In genomic region chr7:26863504-26864308, GRCh38 we compare ENCODE assay signal across 8 cellular contexts. TPM values are rescaled to one million over a fixed set of nuclear protein-coding genes. Genes with fewer than 3 reads are reported as not detected.
DNase-seq lines count a peak whose midpoint lies in the region; ATAC-seq, FAIRE-seq and TF ChIP-seq lines count a peak whose summit lies in the region.

No MANE protein-coding gene starts in this region.

- WGBS in ectodermal cell, 2 experiments, result 5 to 8% methylated on average over 15 to 17 of the region's 17 CpGs

- H3K4me1 ChIP-seq in ectodermal cell (ENCODE audit: control insufficient read depth, insufficient read depth, low read length) (no peaks in the 10 kb centered on the region), mucosa of descending colon (ENCODE audit: low read depth) (peaks cover 24% of the 10 kb centered on the region), upper lobe of right lung (peaks cover 14% of the 10 kb centered on the region)

- ATAC-seq in HG03342 (IDR thresholded peaks at IDR 0.05; ENCODE audit: unreplicated experiment), result peak; percentile 33
- peak; percentile 56 for ATAC-seq in mucosa of descending colon
- peak; percentile 1 for ATAC-seq in upper lobe of right lung

- H3K36me3 ChIP-seq in ectodermal cell (ENCODE audit: control insufficient read depth, insufficient read depth, low read length) (no peaks in the 10 kb centered on the region), mucosa of descending colon (ENCODE audit: low read depth) (no peaks in the 10 kb centered on the region), upper lobe of right lung (no peaks in the 10 kb centered on the region)

- intact Hi-C loops in mucosa of descending colon (cut with DNase I, micrococcal nuclease) (loop anchor here in 1 of 2 donors (10.0 kb wide), 1 partner anchor 231 kb away; the partner anchor contains the start of gene HOXA1), upper lobe of right lung (cut with DNase I) (no loop called here)

- no peak for TF ChIP-seq POLR2A in GM12891 (IDR thresholded peaks at IDR 0.05; ENCODE audit: low read depth, low read length)

- TF ChIP-seq CTCF in AG10803 (conservative IDR thresholded peaks at IDR 0.05; ENCODE audit: low read length) (no peak), mucosa of descending colon (IDR thresholded peaks at IDR 0.05) (no peak), upper lobe of right lung (IDR thresholded peaks at IDR 0.05) (no peak)

- DNase-seq in AG10803 (ENCODE audit: low read depth), result peak; percentile 53
- no peak for DNase-seq in GM12891 (ENCODE audit: insufficient read length, low spot score)
- DNase-seq in SW480 (ENCODE audit: low spot score), result peak; percentile 86
- peak in 1 of 3 donors; percentile 78 for DNase-seq in mucosa of descending colon
- no peak for DNase-seq in upper lobe of right lung
- no peak for DNase-seq in AG08396 (ENCODE audit: low spot score)

- H3K27me3 ChIP-seq in ectodermal cell (ENCODE audit: control insufficient read depth, insufficient read depth, low read length, poor library complexity, severe bottlenecking) (peaks cover 53% of the 10 kb centered on the region), upper lobe of right lung (no peaks in the 10 kb centered on the region)

- H3K27ac ChIP-seq in ectodermal cell (ENCODE audit: insufficient read depth, low read depth, low read length, poor library complexity, severe bottlenecking) (peak overlapping the region; percentile 38), upper lobe of right lung (peak overlapping the region; percentile 97)

- H3K4me3 ChIP-seq in AG10803 (ENCODE audit: low read length) (peak overlapping the region; percentile 94), ectodermal cell (ENCODE audit: insufficient read depth, low read depth, low read length) (peak overlapping the region; percentile 65), mucosa of descending colon (peak overlapping the region; percentile 54), upper lobe of right lung (peak overlapping the region; percentile 84)

- peak; percentile 9 for FAIRE-seq in GM12891 (lab: Jason Lieb, UNC)

- H3K9me3 ChIP-seq in ectodermal cell (ENCODE audit: control insufficient read depth, low read length) (no peaks in the 10 kb centered on the region), mucosa of descending colon (no peaks in the 10 kb centered on the region), upper lobe of right lung (no peaks in the 10 kb centered on the region)

TF ChIP-seq in GM12891, 5 proteins besides CTCF, POLR2A, EP300 and RAD21:
- TF ChIP-seq PAX5 (IDR thresholded peaks at IDR 0.05; ENCODE audit: insufficient read depth, low read length, severe bottlenecking) (no peak), TAF1 (IDR thresholded peaks at IDR 0.05; ENCODE audit: low read depth, low read length) (no peak), POLR2AphosphoS5 (IDR thresholded peaks at IDR 0.05; ENCODE audit: low read depth, low read length) (no peak), SPI1 (IDR thresholded peaks at IDR 0.05; ENCODE audit: low read depth, low read length) (no peak), POU2F2 (IDR thresholded peaks at IDR 0.05; ENCODE audit: low read depth, low read length) (no peak)
TF ChIP-seq in GM12891: peak in this region for 0.

RNA-seq across cellular contexts. Expression of gene SKAP2, which starts 0.7 kb away (rescaled TPM):
- 7.1 TPM for polyA plus RNA-seq in GM12891 (2012; ENCODE audit: low read depth, missing spikeins)
- polyA plus RNA-seq in ectodermal cell (2013, experiment 1 of 4), result 3.5 TPM
- 3.5 TPM for polyA plus RNA-seq in ectodermal cell (2013, experiment 2 of 4)
- polyA plus RNA-seq in ectodermal cell (2013, experiment 3 of 4), result 5.3 TPM
- 4.3 TPM for polyA plus RNA-seq in ectodermal cell (2013, experiment 4 of 4)
- total RNA-seq in mucosa of descending colon, result 10 to 100 TPM; 36.5 to 51.7 (median 40.3) TPM
- 59.1 TPM for total RNA-seq in upper lobe of right lung

Comparison
In these comparisons a context has a peak if more than half of its experiments do, and no peak if none do; other contexts are left out.
1. DNase-seq: peak in AG10803 (single experiment) and SW480 (single experiment); none in GM12891 (single experiment), upper lobe of right lung (single experiment) and AG08396 (single experiment).
2. ATAC-seq: peak in every context shown above with its lines; median percentile 56 in mucosa of descending colon; 33 in HG03342; 1 in upper lobe of right lung.
3. Peak in every context shown above with its lines, with median percentiles within 50 percentile points of each other: H3K4me3 ChIP-seq.